ENCODE assay signal across 8 cellular contexts in genomic region chr6:136289579-136290405, GRCh38. TPM values are rescaled to one million over a fixed set of nuclear protein-coding genes. Genes with fewer than 3 reads are reported as not detected.
DNase-seq lines count a peak whose midpoint lies in the region; ATAC-seq and TF ChIP-seq lines count a peak whose summit lies in the region.

Gene BCLAF1 (minus strand): TSS chr6:136289846. CDS start chr6:136279866, 9,980 bp downstream.

- peak within 1 kb of the TSS; percentile 100 for H3K27ac ChIP-seq in suprapubic skin

- under 1% methylated on average over 18 of the region's 60 CpGs for WGBS in suprapubic skin

- peak; percentile 95 for ATAC-seq in HG02610 (IDR thresholded peaks at IDR 0.05; ENCODE audit: unreplicated experiment)
- ATAC-seq in activated naive CD4-positive, alpha-beta T cell treated with anti-CD3 and anti-CD28 coated beads, Interleukin-2, amount 50 U/mL, for 72 hours = peak; percentile 85 to 87

- TF ChIP-seq CTCF in suprapubic skin (IDR thresholded peaks at IDR 0.05) = peak in 1 of 2 donors; percentile 17

- no peaks in the 10 kb centered on the region for H3K9me3 Mint-ChIP-seq in activated naive CD4-positive, alpha-beta T cell treated with anti-CD3 and anti-CD28 coated beads, Interleukin-2, amount 50 U/mL, for 72 hours

- H3K27me3 ChIP-seq in suprapubic skin = no peaks in the 10 kb centered on the region

- H3K4me1 ChIP-seq in suprapubic skin = peaks cover 46% of the 10 kb centered on the region

- TF ChIP-seq EP300 in suprapubic skin (IDR thresholded peaks at IDR 0.05) = peak; percentile 37

- DNase-seq in NCI-H1092 treated with DMSO at 0.1 percent for 48 hours (lab: John Stamatoyannopoulos, UW) (peak; percentile 98), SKM-1 (lab: John Stamatoyannopoulos, UW; ENCODE audit: unreplicated experiment) (peak; percentile 98), globus pallidus (ENCODE audit: low spot score) (peak; percentile 100), nucleus accumbens (lab: John Stamatoyannopoulos, UW) (peak; percentile 92 to 100 (median 99)), suprapubic skin (ENCODE audit: low spot score in 2 of 2) (peak; percentile 100)
- peak; percentile 99 to 100 for DNase-seq in activated naive CD4-positive, alpha-beta T cell treated with anti-CD3 and anti-CD28 coated beads, Interleukin-2, amount 50 U/mL, for 72 hours (ENCODE audit: low spot score in 2 of 2)

- H3K36me3 Mint-ChIP-seq in activated naive CD4-positive, alpha-beta T cell treated with anti-CD3 and anti-CD28 coated beads, Interleukin-2, amount 50 U/mL, for 72 hours = peaks cover 26 to 34% of the 10 kb centered on the region in 2 donors

- no peaks in the 10 kb centered on the region for H3K36me3 ChIP-seq in suprapubic skin

- peak within 1 kb of the TSS; percentile 100 for H3K27ac Mint-ChIP-seq in activated naive CD4-positive, alpha-beta T cell treated with anti-CD3 and anti-CD28 coated beads, Interleukin-2, amount 50 U/mL, for 72 hours

- peak; percentile 78 to 96 for TF ChIP-seq POLR2A in suprapubic skin (IDR thresholded peaks at IDR 0.05)

- peak within 1 kb of the TSS; percentile 89 for H3K4me3 ChIP-seq in GM08714 (ENCODE audit: low read length)
- H3K4me3 ChIP-seq in suprapubic skin = peak within 1 kb of the TSS; percentile 93

- no peaks in the 10 kb centered on the region for H3K9me3 ChIP-seq in suprapubic skin

RNA-seq across cellular contexts. Expression of gene BCLAF1, which starts in this region (rescaled TPM):
- total RNA-seq in activated naive CD4-positive, alpha-beta T cell treated with anti-CD3 and anti-CD28 coated beads, Interleukin-2, amount 50 U/mL, for 72 hours = 100 to 1,000 TPM; 101 to 159 TPM
- 100 to 1,000 TPM; 131 to 355 (median 162) TPM for total RNA-seq in suprapubic skin

Comparison
In these comparisons a context has a peak if more than half of its experiments do, and no peak if none do; other contexts are left out.
1. Peak in every context shown above with its lines: DNase-seq, ATAC-seq, H3K4me3 ChIP-seq and H3K27ac ChIP-seq.